ENCODE assay signal across 1 cellular context in the genomic region with DNA sequence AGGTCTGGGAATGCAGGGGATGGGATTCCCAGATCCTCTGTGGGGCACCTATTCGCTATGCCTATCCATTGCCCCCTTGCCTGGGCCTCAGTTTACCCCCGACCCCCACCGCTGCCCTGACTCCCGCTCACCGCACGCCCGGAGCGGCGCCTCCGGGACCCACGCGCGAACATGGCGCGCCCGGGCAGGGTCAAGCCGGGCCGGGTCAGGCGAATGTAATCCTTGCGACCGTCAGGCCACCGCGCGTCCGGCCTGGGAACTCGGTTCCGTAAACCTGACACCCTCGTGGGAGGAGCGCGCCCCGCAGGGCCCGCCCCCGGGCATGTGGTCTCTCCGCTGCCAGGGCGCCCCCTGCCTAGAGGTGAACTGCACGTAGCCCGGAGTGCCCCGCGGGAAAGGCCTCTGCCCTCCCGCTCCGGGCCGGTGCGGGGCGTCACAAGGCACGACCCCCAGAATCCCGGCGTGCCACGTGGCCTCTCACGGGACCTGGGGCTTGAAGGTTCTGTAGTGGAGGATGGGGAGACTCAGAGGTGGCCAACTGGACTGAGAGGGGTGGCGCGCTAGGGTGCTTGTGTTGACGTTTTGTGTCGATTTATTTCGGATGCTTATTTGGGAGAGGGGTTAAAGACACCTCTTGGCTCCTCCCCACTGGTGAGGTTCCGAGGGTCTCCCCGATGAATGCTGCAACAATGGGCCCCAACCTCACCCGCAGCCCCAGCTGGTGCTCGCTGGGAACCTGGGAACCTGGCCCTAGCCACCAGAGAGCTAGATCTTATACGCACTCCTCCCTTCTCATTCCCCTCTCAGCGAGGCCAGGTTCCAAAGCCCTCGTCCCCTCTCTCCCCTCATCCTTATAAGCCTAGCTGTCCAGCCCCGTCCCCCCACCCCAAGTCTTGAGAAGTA.
TF ChIP-seq lines count a peak whose summit lies in the region.

A gene with protein sequence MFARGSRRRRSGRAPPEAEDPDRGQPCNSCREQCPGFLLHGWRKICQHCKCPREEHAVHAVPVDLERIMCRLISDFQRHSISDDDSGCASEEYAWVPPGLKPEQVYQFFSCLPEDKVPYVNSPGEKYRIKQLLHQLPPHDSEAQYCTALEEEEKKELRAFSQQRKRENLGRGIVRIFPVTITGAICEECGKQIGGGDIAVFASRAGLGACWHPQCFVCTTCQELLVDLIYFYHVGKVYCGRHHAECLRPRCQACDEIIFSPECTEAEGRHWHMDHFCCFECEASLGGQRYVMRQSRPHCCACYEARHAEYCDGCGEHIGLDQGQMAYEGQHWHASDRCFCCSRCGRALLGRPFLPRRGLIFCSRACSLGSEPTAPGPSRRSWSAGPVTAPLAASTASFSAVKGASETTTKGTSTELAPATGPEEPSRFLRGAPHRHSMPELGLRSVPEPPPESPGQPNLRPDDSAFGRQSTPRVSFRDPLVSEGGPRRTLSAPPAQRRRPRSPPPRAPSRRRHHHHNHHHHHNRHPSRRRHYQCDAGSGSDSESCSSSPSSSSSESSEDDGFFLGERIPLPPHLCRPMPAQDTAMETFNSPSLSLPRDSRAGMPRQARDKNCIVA (minus strand): TSS at position 249 of the 903 bp plus-strand sequence. CDS start 76 bp downstream, at position 173.

TF ChIP-seq in GM12878, 131 proteins besides CTCF, POLR2A, EP300 and RAD21 (continued from another document):
- TF ChIP-seq, protein P1, sequence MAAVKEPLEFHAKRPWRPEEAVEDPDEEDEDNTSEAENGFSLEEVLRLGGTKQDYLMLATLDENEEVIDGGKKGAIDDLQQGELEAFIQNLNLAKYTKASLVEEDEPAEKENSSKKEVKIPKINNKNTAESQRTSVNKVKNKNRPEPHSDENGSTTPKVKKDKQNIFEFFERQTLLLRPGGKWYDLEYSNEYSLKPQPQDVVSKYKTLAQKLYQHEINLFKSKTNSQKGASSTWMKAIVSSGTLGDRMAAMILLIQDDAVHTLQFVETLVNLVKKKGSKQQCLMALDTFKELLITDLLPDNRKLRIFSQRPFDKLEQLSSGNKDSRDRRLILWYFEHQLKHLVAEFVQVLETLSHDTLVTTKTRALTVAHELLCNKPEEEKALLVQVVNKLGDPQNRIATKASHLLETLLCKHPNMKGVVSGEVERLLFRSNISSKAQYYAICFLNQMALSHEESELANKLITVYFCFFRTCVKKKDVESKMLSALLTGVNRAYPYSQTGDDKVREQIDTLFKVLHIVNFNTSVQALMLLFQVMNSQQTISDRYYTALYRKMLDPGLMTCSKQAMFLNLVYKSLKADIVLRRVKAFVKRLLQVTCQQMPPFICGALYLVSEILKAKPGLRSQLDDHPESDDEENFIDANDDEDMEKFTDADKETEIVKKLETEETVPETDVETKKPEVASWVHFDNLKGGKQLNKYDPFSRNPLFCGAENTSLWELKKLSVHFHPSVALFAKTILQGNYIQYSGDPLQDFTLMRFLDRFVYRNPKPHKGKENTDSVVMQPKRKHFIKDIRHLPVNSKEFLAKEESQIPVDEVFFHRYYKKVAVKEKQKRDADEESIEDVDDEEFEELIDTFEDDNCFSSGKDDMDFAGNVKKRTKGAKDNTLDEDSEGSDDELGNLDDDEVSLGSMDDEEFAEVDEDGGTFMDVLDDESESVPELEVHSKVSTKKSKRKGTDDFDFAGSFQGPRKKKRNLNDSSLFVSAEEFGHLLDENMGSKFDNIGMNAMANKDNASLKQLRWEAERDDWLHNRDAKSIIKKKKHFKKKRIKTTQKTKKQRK (IDR thresholded peaks at IDR 0.05; ENCODE audit: low read depth, low read length): no peak
- TF ChIP-seq NFXL1 (IDR thresholded peaks at IDR 0.05; ENCODE audit: borderline replicate concordance): no peak
- TF ChIP-seq CHD2 (IDR thresholded peaks at IDR 0.05; ENCODE audit: borderline replicate concordance, low read depth, low read length): no peak
- TF ChIP-seq NFYA (IDR thresholded peaks at IDR 0.05; ENCODE audit: borderline replicate concordance, low read depth, low read length): no peak
- TF ChIP-seq, protein P2, sequence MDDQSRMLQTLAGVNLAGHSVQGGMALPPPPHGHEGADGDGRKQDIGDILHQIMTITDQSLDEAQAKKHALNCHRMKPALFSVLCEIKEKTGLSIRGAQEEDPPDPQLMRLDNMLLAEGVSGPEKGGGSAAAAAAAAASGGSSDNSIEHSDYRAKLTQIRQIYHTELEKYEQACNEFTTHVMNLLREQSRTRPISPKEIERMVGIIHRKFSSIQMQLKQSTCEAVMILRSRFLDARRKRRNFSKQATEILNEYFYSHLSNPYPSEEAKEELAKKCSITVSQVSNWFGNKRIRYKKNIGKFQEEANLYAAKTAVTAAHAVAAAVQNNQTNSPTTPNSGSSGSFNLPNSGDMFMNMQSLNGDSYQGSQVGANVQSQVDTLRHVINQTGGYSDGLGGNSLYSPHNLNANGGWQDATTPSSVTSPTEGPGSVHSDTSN (IDR thresholded peaks at IDR 0.05; ENCODE audit: insufficient replicate concordance, low read depth, low read length): no peak
- TF ChIP-seq SMAD5 (IDR thresholded peaks at IDR 0.05; ENCODE audit: low read depth): no peak
- TF ChIP-seq, protein P3, sequence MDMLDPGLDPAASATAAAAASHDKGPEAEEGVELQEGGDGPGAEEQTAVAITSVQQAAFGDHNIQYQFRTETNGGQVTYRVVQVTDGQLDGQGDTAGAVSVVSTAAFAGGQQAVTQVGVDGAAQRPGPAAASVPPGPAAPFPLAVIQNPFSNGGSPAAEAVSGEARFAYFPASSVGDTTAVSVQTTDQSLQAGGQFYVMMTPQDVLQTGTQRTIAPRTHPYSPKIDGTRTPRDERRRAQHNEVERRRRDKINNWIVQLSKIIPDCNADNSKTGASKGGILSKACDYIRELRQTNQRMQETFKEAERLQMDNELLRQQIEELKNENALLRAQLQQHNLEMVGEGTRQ (IDR thresholded peaks at IDR 0.05; ENCODE audit: borderline replicate concordance, low read depth, low read length): no peak
- peak; percentile 58 for TF ChIP-seq IKZF1 (conservative IDR thresholded peaks at IDR 0.05)
- TF ChIP-seq TBL1XR1 (IDR thresholded peaks at IDR 0.05; ENCODE audit: low read depth, low read length): no peak
- TF ChIP-seq KDM1A (IDR thresholded peaks at IDR 0.05; ENCODE audit: borderline replicate concordance): no peak
- TF ChIP-seq RB1 (IDR thresholded peaks at IDR 0.05; ENCODE audit: borderline replicate concordance): peak; percentile 63; the same call in 1 of the 2 replicates
- no peak for TF ChIP-seq EED (IDR thresholded peaks at IDR 0.05; ENCODE audit: low read depth)
- no peak for TF ChIP-seq KAT2A (conservative IDR thresholded peaks at IDR 0.05; ENCODE audit: control insufficient read depth, low read depth, low read length)
- peak; percentile 36 for TF ChIP-seq SIX5 (IDR thresholded peaks at IDR 0.05; ENCODE audit: low read depth, low read length, severe bottlenecking)
- TF ChIP-seq POU2F2 (IDR thresholded peaks at IDR 0.05; ENCODE audit: borderline replicate concordance, low read depth, low read length): no peak
- TF ChIP-seq STAT3 (IDR thresholded peaks at IDR 0.05; ENCODE audit: low read depth, low read length): no peak
- peak; percentile 60 for TF ChIP-seq SMARCA5 (IDR thresholded peaks at IDR 0.05)
- TF ChIP-seq MTA2 (IDR thresholded peaks at IDR 0.05; ENCODE audit: low read depth): no peak
- TF ChIP-seq TAF1 (IDR thresholded peaks at IDR 0.05; ENCODE audit: borderline replicate concordance, low read depth, low read length): no peak
- TF ChIP-seq, protein P4, sequence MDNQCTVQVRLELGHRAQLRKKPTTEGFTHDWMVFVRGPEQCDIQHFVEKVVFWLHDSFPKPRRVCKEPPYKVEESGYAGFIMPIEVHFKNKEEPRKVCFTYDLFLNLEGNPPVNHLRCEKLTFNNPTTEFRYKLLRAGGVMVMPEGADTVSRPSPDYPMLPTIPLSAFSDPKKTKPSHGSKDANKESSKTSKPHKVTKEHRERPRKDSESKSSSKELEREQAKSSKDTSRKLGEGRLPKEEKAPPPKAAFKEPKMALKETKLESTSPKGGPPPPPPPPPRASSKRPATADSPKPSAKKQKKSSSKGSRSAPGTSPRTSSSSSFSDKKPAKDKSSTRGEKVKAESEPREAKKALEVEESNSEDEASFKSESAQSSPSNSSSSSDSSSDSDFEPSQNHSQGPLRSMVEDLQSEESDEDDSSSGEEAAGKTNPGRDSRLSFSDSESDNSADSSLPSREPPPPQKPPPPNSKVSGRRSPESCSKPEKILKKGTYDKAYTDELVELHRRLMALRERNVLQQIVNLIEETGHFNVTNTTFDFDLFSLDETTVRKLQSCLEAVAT (IDR thresholded peaks at IDR 0.05): peak; percentile 97
- TF ChIP-seq HDGF (IDR thresholded peaks at IDR 0.05): no peak
- no peak for TF ChIP-seq MTA3 (IDR thresholded peaks at IDR 0.05; ENCODE audit: borderline replicate concordance, low read length)
- peak; percentile 53 for TF ChIP-seq DPF2 (IDR thresholded peaks at IDR 0.05)
- no peak for TF ChIP-seq GABPA (IDR thresholded peaks at IDR 0.05; ENCODE audit: low read depth)
- 0 out of 2 replicates have a peak, but pooled peaks have one; percentile 32 for TF ChIP-seq CBFB (IDR thresholded peaks at IDR 0.05; ENCODE audit: low read depth)
- no peak for TF ChIP-seq MEF2B (IDR thresholded peaks at IDR 0.05; ENCODE audit: partially characterized antibody, poor library complexity, severe bottlenecking)
